ENCODE assay signal across 23 cellular contexts in genomic region chr4:16085822-16086221, GRCh38. TPM values are rescaled to one million over a fixed set of nuclear protein-coding genes. Genes with fewer than 3 reads are reported as not detected.
DNase-seq lines count a peak whose midpoint lies in the region; ATAC-seq lines count a peak whose summit lies in the region.
"Had no signal": no experiment of that assay in that cellular context is flagged by ENCODE, and none has a peak within 500 bp of the region (broad histone marks: within the 10 kb centered on the region; RNA-seq: fewer than 3 reads in every experiment).

No MANE protein-coding gene starts in this region.

- peaks cover 2% of the 10 kb centered on the region for H3K79me1 ChIP-seq in mesendoderm (ENCODE audit: low read length)

- H2AK5ac ChIP-seq in mesendoderm (ENCODE audit: low read length) = no peak overlapping the region

- H3K4me1 ChIP-seq in mesendoderm (ENCODE audit: control insufficient read depth, low read depth, low read length) = no peaks in the 10 kb centered on the region

- DNase-seq in activated CD4-positive, alpha-beta T cell treated with anti-CD3 and anti-CD28 coated beads for 36 hours = no peak
- no peak for DNase-seq in activated CD4-positive, alpha-beta T cell treated with anti-CD3 and anti-CD28 coated beads, Interleukin-2, amount 50 U/mL, for 4 hours
- DNase-seq in mesendoderm (peak; percentile 30), GM03348 (ENCODE audit: low spot score) (no peak), NOMO-1 treated with dmso at 0.1 percent for 144 hours (lab: John Stamatoyannopoulos, UW; ENCODE audit: unreplicated experiment) (no peak), NCI-H1048 (lab: John Stamatoyannopoulos, UW) (no peak)
- DNase-seq: activated CD4-positive, alpha-beta T cell treated with anti-CD3 and anti-CD28 coated beads for 48 hours; activated CD8-positive, alpha-beta memory T cell treated with anti-CD3 and anti-CD28 coated beads, Interleukin-2, amount 10 ng/mL, durations not matched to agents 7 days and 5 days; activated naive CD8-positive, alpha-beta T cell treated with anti-CD3 and anti-CD28 coated beads, Interleukin-2, amount 10 ng/mL, durations not matched to agents 7 days and 5 days; AML-193; DMS79; effector memory CD8-positive, alpha-beta T cell; naive B cell; NCI-H1694; NCI-H774; right cardiac atrium; SHP77; stimulated activated CD8-positive, alpha-beta memory T cell treated with anti-CD3 and anti-CD28 coated beads, Interleukin-4, amount 100 ng/mL, for 48 hours; uterus had no signal

- H3K27ac Mint-ChIP-seq in activated CD4-positive, alpha-beta T cell treated with anti-CD3 and anti-CD28 coated beads for 36 hours = no peak overlapping the region
- H3K27ac Mint-ChIP-seq: activated CD8-positive, alpha-beta memory T cell treated with anti-CD3 and anti-CD28 coated beads, Interleukin-2, amount 10 ng/mL, durations not matched to agents 7 days and 5 days; activated naive CD8-positive, alpha-beta T cell treated with anti-CD3 and anti-CD28 coated beads, Interleukin-2, amount 10 ng/mL, durations not matched to agents 7 days and 5 days; effector memory CD8-positive, alpha-beta T cell; naive B cell had no signal

- peak; percentile 18 for ATAC-seq in activated CD4-positive, alpha-beta T cell treated with anti-CD3 and anti-CD28 coated beads for 36 hours
- ATAC-seq in HG02571 (IDR thresholded peaks at IDR 0.05; ENCODE audit: unreplicated experiment) (peak; percentile 55), HG03280 (IDR thresholded peaks at IDR 0.05; ENCODE audit: unreplicated experiment) (peak; percentile 66)
- ATAC-seq: activated CD8-positive, alpha-beta memory T cell treated with anti-CD3 and anti-CD28 coated beads, Interleukin-2, amount 10 ng/mL, durations not matched to agents 7 days and 5 days; effector memory CD8-positive, alpha-beta T cell; right cardiac atrium had no signal

- H3K4me2 ChIP-seq in mesendoderm (ENCODE audit: low read length) = no peak overlapping the region

- H3K18ac ChIP-seq in mesendoderm (ENCODE audit: low read length) = peak overlapping the region; percentile 36

- H3K27me3 Mint-ChIP-seq in activated CD4-positive, alpha-beta T cell treated with anti-CD3 and anti-CD28 coated beads for 36 hours = peaks cover 59% of the 10 kb centered on the region

- intact Hi-C loops in activated CD4-positive, alpha-beta T cell treated with anti-CD3 and anti-CD28 coated beads for 36 hours (cut with DNase I, micrococcal nuclease) = no loop called here

- H4K8ac ChIP-seq in mesendoderm (ENCODE audit: low read depth, low read length) = no peak overlapping the region

- peak overlapping the region; percentile 43 for H3K4ac ChIP-seq in mesendoderm (ENCODE audit: low read depth, low read length)

- no peak overlapping the region for H2BK5ac ChIP-seq in mesendoderm (ENCODE audit: low read length)

- no peak overlapping the region for H2BK120ac ChIP-seq in mesendoderm (ENCODE audit: low read depth, low read length)

- no peak overlapping the region for H3K27ac ChIP-seq in mesendoderm (ENCODE audit: low read depth, low read length)
- H3K27ac ChIP-seq: 22Rv1, suprapubic skin, uterus had no signal

- WGBS in mesendoderm (ENCODE audit: extremely low coverage, insufficient coverage, low lambda C conversion rate) = no CpG with 5 or more reads among the region's 2 CpGs

- H2BK15ac ChIP-seq in mesendoderm (replicated peaks; ENCODE audit: low read depth) = peak overlapping the region; percentile 79

- peaks cover 3% of the 10 kb centered on the region for H3K79me2 ChIP-seq in mesendoderm (ENCODE audit: control insufficient read depth, insufficient read depth, low read length)

- no peak overlapping the region for H3K23ac ChIP-seq in mesendoderm (ENCODE audit: low read length)

- no peak overlapping the region for H3K9ac ChIP-seq in mesendoderm (ENCODE audit: low read length)

- no peaks in the 10 kb centered on the region for H3K27me3 ChIP-seq in mesendoderm (ENCODE audit: insufficient read depth, low read length, poor library complexity)

- POLR2A ChIA-PET in activated CD4-positive, alpha-beta T cell treated with anti-CD3 and anti-CD28 coated beads for 36 hours (lab: Charles Lee) = interaction anchor here (0.6 kb wide), 1 partner anchor 10 kb away, joined by 3 read pairs; no protein-coding TSS in a partner anchor

- H4K5ac ChIP-seq in mesendoderm (ENCODE audit: low read length) = no peak overlapping the region

- H3K9me3 Mint-ChIP-seq in activated CD4-positive, alpha-beta T cell treated with anti-CD3 and anti-CD28 coated beads for 36 hours (ENCODE audit: low read depth) = no peaks in the 10 kb centered on the region
- H3K9me3 Mint-ChIP-seq: effector memory CD8-positive, alpha-beta T cell had no signal

- H3K56ac ChIP-seq in mesendoderm (ENCODE audit: low read length) = no peak overlapping the region

- no peaks in the 10 kb centered on the region for H3K36me3 ChIP-seq in mesendoderm (ENCODE audit: control insufficient read depth, insufficient read depth, low read length)
- H3K36me3 ChIP-seq: suprapubic skin, uterus had no signal

- CTCF ChIA-PET in activated CD4-positive, alpha-beta T cell treated with anti-CD3 and anti-CD28 coated beads for 36 hours (lab: Charles Lee) = interaction anchor here (0.7 kb wide), 1 partner anchor 31 kb away, joined by 3 read pairs; no protein-coding TSS in a partner anchor

- no peak overlapping the region for H3K4me3 Mint-ChIP-seq in activated CD4-positive, alpha-beta T cell treated with anti-CD3 and anti-CD28 coated beads for 36 hours
- H3K4me3 Mint-ChIP-seq: activated CD8-positive, alpha-beta memory T cell treated with anti-CD3 and anti-CD28 coated beads, Interleukin-2, amount 10 ng/mL, durations not matched to agents 7 days and 5 days; activated naive CD8-positive, alpha-beta T cell treated with anti-CD3 and anti-CD28 coated beads, Interleukin-2, amount 10 ng/mL, durations not matched to agents 7 days and 5 days; effector memory CD8-positive, alpha-beta T cell had no signal

- H3K36me3 Mint-ChIP-seq in activated CD4-positive, alpha-beta T cell treated with anti-CD3 and anti-CD28 coated beads for 36 hours (ENCODE audit: low read depth) = no peaks in the 10 kb centered on the region
- H3K36me3 Mint-ChIP-seq: activated naive CD8-positive, alpha-beta T cell treated with anti-CD3 and anti-CD28 coated beads, Interleukin-2, amount 10 ng/mL, durations not matched to agents 7 days and 5 days had no signal

- no peak overlapping the region for H3K4me3 ChIP-seq in mesendoderm (ENCODE audit: low read length)
- H3K4me3 ChIP-seq: suprapubic skin, uterus had no signal

- peaks cover 14% of the 10 kb centered on the region for H3K4me1 Mint-ChIP-seq in activated CD4-positive, alpha-beta T cell treated with anti-CD3 and anti-CD28 coated beads for 36 hours

RNA-seq across cellular contexts. Expression of gene PROM1, which starts 2.0 kb away (rescaled TPM):
- under 1 TPM; 0.16 to 0.35 TPM for total RNA-seq in activated CD4-positive, alpha-beta T cell treated with anti-CD3 and anti-CD28 coated beads for 36 hours
- 61.4 TPM for polyA plus RNA-seq in mesendoderm (2013, experiment 1 of 2)
- polyA plus RNA-seq in mesendoderm (2013, experiment 2 of 2) = 61.8 TPM
- total RNA-seq: activated CD8-positive, alpha-beta memory T cell treated with anti-CD3 and anti-CD28 coated beads, Interleukin-2, amount 10 ng/mL, durations not matched to agents 7 days and 5 days; activated naive CD8-positive, alpha-beta T cell treated with anti-CD3 and anti-CD28 coated beads, Interleukin-2, amount 10 ng/mL, durations not matched to agents 7 days and 5 days had no signal
